8 cellular contexts compared by ENCODE assay signal in genomic region chr17:57948555-57949420, GRCh38.
DNase-seq lines count a peak whose midpoint lies in the region; TF ChIP-seq lines count a peak whose summit lies in the region.

No MANE protein-coding gene starts in this region.

- TF ChIP-seq CTCF in AG09309 (IDR thresholded peaks at IDR 0.05; ENCODE audit: control insufficient read depth, insufficient read depth, low read depth, low read length, missing control alignments): no peak

- no peaks in the 10 kb centered on the region for H3K36me3 ChIP-seq in HUES48 (ENCODE audit: control insufficient read depth, insufficient read depth, low read length)

- peaks cover 10% of the 10 kb centered on the region for H3K27me3 ChIP-seq in HUES48 (ENCODE audit: control insufficient read depth, insufficient read depth, low read length)

- H3K4me1 ChIP-seq in HUES48 (ENCODE audit: control insufficient read depth, insufficient read depth, low read length): peaks cover 38% of the 10 kb centered on the region

- H3K4me3 ChIP-seq in AG09309 (ENCODE audit: control insufficient read depth, low read depth, low read length) (no peak overlapping the region), HUES48 (ENCODE audit: low read depth, low read length) (no peak overlapping the region)

- peak; percentile 98 for DNase-seq in AG09309 (ENCODE audit: low read depth)
- DNase-seq in amniotic epithelial cell (ENCODE audit: low read depth): peak; percentile 96
- peak; percentile 52 for DNase-seq in inferior parietal cortex (ENCODE audit: extremely low spot score)
- peak; percentile 73 for DNase-seq in stromal cell of bone marrow (ENCODE audit: low read depth)
- no peak for DNase-seq in NCI-H2029 (lab: John Stamatoyannopoulos, UW)
- no peak for DNase-seq in hypothalamus (lab: John Stamatoyannopoulos, UW)
- no peak for DNase-seq in cortex of kidney (lab: John Stamatoyannopoulos, UW)

- H3K9ac ChIP-seq in HUES48 (ENCODE audit: low read depth, low read length): no peak overlapping the region

- no peaks in the 10 kb centered on the region for H3K9me3 ChIP-seq in HUES48 (ENCODE audit: control insufficient read depth, insufficient read depth, low read length)

- peak overlapping the region; percentile 93 for H3K27ac ChIP-seq in HUES48 (ENCODE audit: low read depth, low read length)

Comparison
In these comparisons a context has a peak if more than half of its experiments do, and no peak if none do; other contexts are left out.
1. DNase-seq: peak in AG09309 (single experiment), amniotic epithelial cell (single experiment), inferior parietal cortex (single experiment) and stromal cell of bone marrow (single experiment); none in NCI-H2029 (single experiment), hypothalamus (0 of 51) and cortex of kidney (single experiment).